In genomic region chr5:37490411-37490810, GRCh38 we compare ENCODE assay signal across 19 cellular contexts.
"Had no signal": no experiment of that assay in that cellular context is flagged by ENCODE, and none has a peak within 500 bp of the region (broad histone marks: within the 10 kb centered on the region; RNA-seq: fewer than 3 reads in every experiment).

No MANE protein-coding gene starts in this region.

- H3K4me3 ChIP-seq: dorsolateral prefrontal cortex, left ventricle myocardium inferior had no signal

- H3K27me3 ChIP-seq: dorsolateral prefrontal cortex had no signal

- DNase-seq: activated CD4-positive, alpha-beta T cell treated with anti-CD3 and anti-CD28 coated beads, Interleukin-2, amount 50 U/mL, for 1 hour; activated CD4-positive, CD25-positive, alpha-beta regulatory T cell treated with anti-CD3 and anti-CD28 coated beads, Interleukin-2, amount 50 U/mL, for 72 hours; activated CD8-positive, alpha-beta memory T cell treated with anti-CD3 and anti-CD28 coated beads, Interleukin-2, amount 50 U/mL, for 4 hours; activated effector memory CD4-positive, alpha-beta T cell treated with Interleukin-2 at 50 U/mL for 16 hours; activated naive CD4-positive, alpha-beta T cell treated with anti-CD3 and anti-CD28 coated beads, Interleukin-2, amount 10 ng/mL, durations not matched to agents 7 days and 5 days; activated naive CD8-positive, alpha-beta T cell treated with anti-CD3 and anti-CD28 coated beads, Interleukin-2, amount 50 U/mL, for 24 hours; activated T-cell treated with anti-CD3 and anti-CD28 coated beads, Interleukin-2, amount 50 U/mL, for 4 hours; anterior cingulate cortex; central memory CD4-positive, alpha-beta T cell; dorsolateral prefrontal cortex; left ventricle myocardium inferior; mammary epithelial cell; retina; stimulated activated CD4-positive, alpha-beta T cell treated with anti-CD3 and anti-CD28 coated beads, Interleukin-12 subunit alpha, Interleukin-12 subunit beta, amount 100 ng/mL, for 4 hours; stimulated activated CD4-positive, alpha-beta T cell treated with anti-CD3 and anti-CD28 coated beads, Interleukin-1b, Interleukin-23, amount 100 ng/mL, for 48 hours; stimulated activated CD8-positive, alpha-beta memory T cell treated with anti-CD3 and anti-CD28 coated beads, Interleukin-4, amount 100 ng/mL, for 48 hours; stimulated activated naive CD4-positive, alpha-beta T cell; T-helper 9 cell had no signal

- ATAC-seq: activated naive CD8-positive, alpha-beta T cell treated with anti-CD3 and anti-CD28 coated beads, Interleukin-2, amount 50 U/mL, for 24 hours; activated T-cell treated with anti-CD3 and anti-CD28 coated beads, Interleukin-2, amount 50 U/mL, for 4 hours had no signal

- H3K27ac ChIP-seq: dorsolateral prefrontal cortex, epithelial cell of prostate, left ventricle myocardium inferior had no signal
